Comparison of ENCODE assay signal across 25 cellular contexts in the genomic region with DNA sequence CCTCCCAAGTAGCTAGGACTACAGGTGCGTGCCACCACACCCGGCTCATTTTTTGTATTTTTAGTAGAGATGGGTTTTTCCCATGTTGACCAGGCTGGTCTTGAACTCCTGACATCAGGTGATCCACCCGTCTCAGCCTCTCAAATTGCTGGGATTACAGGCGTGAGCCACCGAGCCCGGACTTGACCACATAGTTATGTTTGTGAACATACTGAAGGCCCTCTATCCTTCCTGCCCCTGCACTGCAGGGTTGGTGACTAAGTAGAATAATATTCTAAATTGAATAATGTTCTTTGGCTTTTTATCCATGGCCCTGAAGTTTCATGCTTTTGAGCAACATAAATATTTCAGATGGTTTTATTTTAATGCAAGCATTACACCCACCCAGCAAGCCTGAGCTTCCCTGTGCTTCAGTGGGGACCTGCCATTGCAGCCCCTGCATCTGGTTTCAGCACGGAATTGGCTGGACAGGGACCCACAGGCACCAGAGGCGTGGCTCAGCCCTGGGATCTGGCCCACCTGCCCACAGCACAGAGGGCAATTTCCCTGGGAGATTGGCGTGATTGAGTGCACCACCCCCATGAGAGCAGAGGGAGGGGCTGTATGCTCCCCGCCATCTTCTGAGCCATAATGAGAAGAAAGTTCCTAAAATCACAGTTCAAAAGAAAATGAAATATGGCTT.
DNase-seq lines count a peak whose midpoint lies in the region; ATAC-seq and TF ChIP-seq lines count a peak whose summit lies in the region.
"Had no signal": no experiment of that assay in that cellular context is flagged by ENCODE, and none has a peak within 500 bp of the region (broad histone marks: within the 10 kb centered on the region; RNA-seq: fewer than 3 reads in every experiment).

No MANE protein-coding gene starts in this region.

- no peak overlapping the region for H3K23ac ChIP-seq in mesenchymal stem cell (ENCODE audit: low read length in 2 of 2)

- DNase-seq in activated CD4-positive, alpha-beta memory T cell treated with anti-CD3 and anti-CD28 coated beads, Interleukin-2, amount 10 ng/mL, durations not matched to agents 7 days and 5 days: peak; percentile 4
- DNase-seq in activated CD4-positive, alpha-beta memory T cell treated with anti-CD3 and anti-CD28 coated beads for 36 hours: no peak
- DNase-seq in RKO (ENCODE audit: low spot score) (peak; percentile 10), islet precursor cell (peak; percentile 58), upper lobe of right lung (peak; percentile 35), T1000 (lab: John Stamatoyannopoulos, UW) (no peak), mesenchymal stem cell (no peak), NCI-H2029 (lab: John Stamatoyannopoulos, UW) (no peak)
- DNase-seq: activated naive CD4-positive, alpha-beta T cell treated with anti-CD3 and anti-CD28 coated beads for 36 hours; activated T-cell treated with anti-CD3 and anti-CD28 coated beads, Interleukin-2, amount 50 U/mL, for 1 hour; Calu3; effector memory CD8-positive, alpha-beta T cell; MM.1S; NCI-H1436 treated with DMSO at 0.1 percent for 48 hours; NCI-H2171; NCI-H526 treated with DMSO at 0.1 percent for 48 hours; SJCRH30; stimulated activated CD4-positive, alpha-beta T cell treated with anti-CD3 and anti-CD28 coated beads, Interleukin-12 subunit alpha, Interleukin-12 subunit beta, amount 100 ng/mL, for 4 hours; T-helper 17 cell; WERI-Rb-1 had no signal

- no peaks in the 10 kb centered on the region for H3K9me3 Mint-ChIP-seq in activated CD4-positive, alpha-beta memory T cell treated with anti-CD3 and anti-CD28 coated beads, Interleukin-2, amount 10 ng/mL, durations not matched to agents 7 days and 5 days
- no peaks in the 10 kb centered on the region for H3K9me3 Mint-ChIP-seq in activated CD4-positive, alpha-beta memory T cell treated with anti-CD3 and anti-CD28 coated beads for 36 hours
- H3K9me3 Mint-ChIP-seq: activated naive CD4-positive, alpha-beta T cell treated with anti-CD3 and anti-CD28 coated beads for 36 hours; central memory CD8-positive, alpha-beta T cell; effector memory CD8-positive, alpha-beta T cell had no signal

- H2AK5ac ChIP-seq in mesenchymal stem cell (ENCODE audit: low read length, severe bottlenecking): no peak overlapping the region

- H3K27me3 ChIP-seq in upper lobe of right lung: peaks cover 23% of the 10 kb centered on the region
- H3K27me3 ChIP-seq in mesenchymal stem cell (ENCODE audit: control insufficient read depth in 1 of 2, insufficient read depth in 1 of 2, low read length in 2 of 2): no peaks in the 10 kb centered on the region

- H2BK5ac ChIP-seq in mesenchymal stem cell (ENCODE audit: low read depth, low read length, poor library complexity, severe bottlenecking): no peak overlapping the region

- ATAC-seq in upper lobe of right lung: no peak
- ATAC-seq: effector memory CD8-positive, alpha-beta T cell; T-helper 17 cell had no signal

- H3K36me3 ChIP-seq in upper lobe of right lung (no peaks in the 10 kb centered on the region), mesenchymal stem cell (ENCODE audit: control insufficient read depth in 1 of 2, insufficient read depth in 2 of 2, low read depth in 1 of 2, low read length in 2 of 2) (no peaks in the 10 kb centered on the region)
- H3K36me3 ChIP-seq: BLaER1 treated with 17β-estradiol and CSF1 and Interleukin-3, amounts not matched to agents 10 nM and 100 nM; neutrophil; SJCRH30; WERI-Rb-1 had no signal

- no peaks in the 10 kb centered on the region for H3K4me1 ChIP-seq in upper lobe of right lung
- peaks cover 5% of the 10 kb centered on the region for H3K4me1 ChIP-seq in mesenchymal stem cell (ENCODE audit: control insufficient read depth, insufficient read depth, low read depth, low read length)

- H3K9me3 ChIP-seq in upper lobe of right lung (no peaks in the 10 kb centered on the region), mesenchymal stem cell (ENCODE audit: control insufficient read depth, low read length) (no peaks in the 10 kb centered on the region)
- H3K9me3 ChIP-seq: neutrophil, SJCRH30 had no signal

- no peak overlapping the region for H3K4ac ChIP-seq in mesenchymal stem cell (ENCODE audit: low read depth in 1 of 2, low read length in 2 of 2)

- H4K91ac ChIP-seq in mesenchymal stem cell (ENCODE audit: low read length): no peak overlapping the region

- H3K79me1 ChIP-seq in mesenchymal stem cell (replicated peaks; ENCODE audit: low read length, poor library complexity, severe bottlenecking): no peaks in the 10 kb centered on the region

- H2BK15ac ChIP-seq in mesenchymal stem cell (ENCODE audit: low read depth, poor library complexity, severe bottlenecking): no peak overlapping the region

- H3K27ac ChIP-seq in upper lobe of right lung (no peak overlapping the region), mesenchymal stem cell (ENCODE audit: low read length, poor library complexity, severe bottlenecking) (no peak overlapping the region)
- H3K27ac ChIP-seq: BLaER1 treated with 17β-estradiol and CSF1 and Interleukin-3, amounts not matched to agents 10 nM and 100 nM; HL-60; neutrophil; SJCRH30; WERI-Rb-1 had no signal

- no peak overlapping the region for H3K4me2 ChIP-seq in mesenchymal stem cell (ENCODE audit: low read length, poor library complexity, severe bottlenecking)

- H3K27ac Mint-ChIP-seq in activated CD4-positive, alpha-beta memory T cell treated with anti-CD3 and anti-CD28 coated beads, Interleukin-2, amount 10 ng/mL, durations not matched to agents 7 days and 5 days: no peak overlapping the region
- H3K27ac Mint-ChIP-seq in activated CD4-positive, alpha-beta memory T cell treated with anti-CD3 and anti-CD28 coated beads for 36 hours: no peak overlapping the region
- H3K27ac Mint-ChIP-seq: activated naive CD4-positive, alpha-beta T cell treated with anti-CD3 and anti-CD28 coated beads for 36 hours; effector memory CD8-positive, alpha-beta T cell; IgD-negative memory B cell; T-helper 17 cell had no signal

- no peak overlapping the region for H3K18ac ChIP-seq in mesenchymal stem cell (ENCODE audit: low read depth in 1 of 2, low read length in 2 of 2)

- POLR2A ChIA-PET in activated CD4-positive, alpha-beta memory T cell treated with anti-CD3 and anti-CD28 coated beads, Interleukin-2, amount 10 ng/mL, durations not matched to agents 7 days and 5 days (lab: Charles Lee): no interaction called here
- POLR2A ChIA-PET in activated CD4-positive, alpha-beta memory T cell treated with anti-CD3 and anti-CD28 coated beads for 36 hours (lab: Charles Lee): no interaction called here

- no peaks in the 10 kb centered on the region for H3K27me3 Mint-ChIP-seq in activated CD4-positive, alpha-beta memory T cell treated with anti-CD3 and anti-CD28 coated beads, Interleukin-2, amount 10 ng/mL, durations not matched to agents 7 days and 5 days
- peaks cover 13% of the 10 kb centered on the region for H3K27me3 Mint-ChIP-seq in activated CD4-positive, alpha-beta memory T cell treated with anti-CD3 and anti-CD28 coated beads for 36 hours

- H2BK120ac ChIP-seq in mesenchymal stem cell (ENCODE audit: low read depth, low read length): no peak overlapping the region

- H4K8ac ChIP-seq in mesenchymal stem cell (ENCODE audit: low read length): no peak overlapping the region

- H3K14ac ChIP-seq in mesenchymal stem cell (ENCODE audit: low read length in 2 of 2): no peak overlapping the region

- no peak overlapping the region for H3K4me3 ChIP-seq in upper lobe of right lung
- H3K4me3 ChIP-seq in mesenchymal stem cell (ENCODE audit: insufficient read depth in 1 of 2, low read depth in 1 of 2, low read length in 2 of 2): no peak overlapping the region
- H3K4me3 ChIP-seq: BLaER1 treated with 17β-estradiol and CSF1 and Interleukin-3, amounts not matched to agents 10 nM and 100 nM; SJCRH30 had no signal

- no peak overlapping the region for H2AFZ ChIP-seq in mesenchymal stem cell (ENCODE audit: low read depth, low read length)

- no peak overlapping the region for H3K4me3 Mint-ChIP-seq in activated CD4-positive, alpha-beta memory T cell treated with anti-CD3 and anti-CD28 coated beads, Interleukin-2, amount 10 ng/mL, durations not matched to agents 7 days and 5 days
- H3K4me3 Mint-ChIP-seq in activated CD4-positive, alpha-beta memory T cell treated with anti-CD3 and anti-CD28 coated beads for 36 hours: no peak overlapping the region
- H3K4me3 Mint-ChIP-seq: activated naive CD4-positive, alpha-beta T cell treated with anti-CD3 and anti-CD28 coated beads for 36 hours; central memory CD8-positive, alpha-beta T cell; effector memory CD8-positive, alpha-beta T cell; IgD-negative memory B cell; T-helper 17 cell had no signal

- no peak overlapping the region for H3K9ac ChIP-seq in mesenchymal stem cell (ENCODE audit: low read length)
- H3K9ac ChIP-seq: BLaER1 treated with 17β-estradiol and CSF1 and Interleukin-3, amounts not matched to agents 10 nM and 100 nM had no signal

- CTCF ChIA-PET in activated CD4-positive, alpha-beta memory T cell treated with anti-CD3 and anti-CD28 coated beads, Interleukin-2, amount 10 ng/mL, durations not matched to agents 7 days and 5 days (lab: Charles Lee): no interaction called here
- CTCF ChIA-PET in activated CD4-positive, alpha-beta memory T cell treated with anti-CD3 and anti-CD28 coated beads for 36 hours (lab: Charles Lee): no interaction called here

- no peak for TF ChIP-seq CTCF in upper lobe of right lung (IDR thresholded peaks at IDR 0.05)

- intact Hi-C loops in activated CD4-positive, alpha-beta memory T cell treated with anti-CD3 and anti-CD28 coated beads for 36 hours (cut with micrococcal nuclease): no loop called here
- intact Hi-C loops in upper lobe of right lung (cut with DNase I): no loop called here

- H3K4me1 Mint-ChIP-seq in activated CD4-positive, alpha-beta memory T cell treated with anti-CD3 and anti-CD28 coated beads, Interleukin-2, amount 10 ng/mL, durations not matched to agents 7 days and 5 days: no peaks in the 10 kb centered on the region
- H3K4me1 Mint-ChIP-seq in activated CD4-positive, alpha-beta memory T cell treated with anti-CD3 and anti-CD28 coated beads for 36 hours (ENCODE audit: low read depth): no peaks in the 10 kb centered on the region
- H3K4me1 Mint-ChIP-seq: central memory CD8-positive, alpha-beta T cell had no signal

- H2BK12ac ChIP-seq in mesenchymal stem cell (ENCODE audit: low read length in 2 of 2): no peak overlapping the region

- H3K36me3 Mint-ChIP-seq in activated CD4-positive, alpha-beta memory T cell treated with anti-CD3 and anti-CD28 coated beads, Interleukin-2, amount 10 ng/mL, durations not matched to agents 7 days and 5 days (ENCODE audit: low read depth): no peaks in the 10 kb centered on the region
- no peaks in the 10 kb centered on the region for H3K36me3 Mint-ChIP-seq in activated CD4-positive, alpha-beta memory T cell treated with anti-CD3 and anti-CD28 coated beads for 36 hours
- H3K36me3 Mint-ChIP-seq: IgD-negative memory B cell had no signal

- 76% methylated on average over 8 of the region's 10 CpGs for WGBS in mesenchymal stem cell

Comparison
In these comparisons a context has a peak if more than half of its experiments do, and no peak if none do; other contexts are left out.
1. DNase-seq: peak in activated CD4-positive, alpha-beta memory T cell treated with anti-CD3 and anti-CD28 coated beads, Interleukin-2, amount 10 ng/mL, durations not matched to agents 7 days and 5 days (single experiment), RKO (single experiment), islet precursor cell (single experiment) and upper lobe of right lung (single experiment); none in activated CD4-positive, alpha-beta memory T cell treated with anti-CD3 and anti-CD28 coated beads for 36 hours (single experiment), T1000 (single experiment), mesenchymal stem cell (single experiment) and NCI-H2029 (single experiment).